In genomic region chr20:63619086-63619485, GRCh38 we compare ENCODE assay signal across 22 cellular contexts. TPM values are rescaled to one million over a fixed set of nuclear protein-coding genes. Genes with fewer than 3 reads are reported as not detected.
"Had no signal": no experiment of that assay in that cellular context is flagged by ENCODE, and none has a peak within 500 bp of the region (broad histone marks: within the 10 kb centered on the region; RNA-seq: fewer than 3 reads in every experiment).

No MANE protein-coding gene starts in this region.

- H3K27ac Mint-ChIP-seq: activated naive CD8-positive, alpha-beta T cell; activated T-helper 2 cell treated with anti-CD3 and anti-CD28 coated beads, Interferon-gamma antibody, Interleukin-2, Interleukin-4, amounts not matched to agents 10 μg/mL and 5 μg/mL and 100 μg/mL, durations not matched to agents 14 hours and 24 hours and 36 hours; endodermal cell; stimulated activated naive CD8-positive, alpha-beta T cell treated with anti-CD3 and anti-CD28 coated beads, Interleukin-15, amount 100 ng/mL, for 72 hours; T-helper 1 cell treated with Interleukin-12 subunit alpha and Interleukin-12 subunit beta and Interleukin-4 antibody, amounts not matched to agents 30 μg/mL and 1 μg/mL, for 36 hours had no signal

- H3K27me3 ChIP-seq: heart left ventricle, tibial nerve had no signal

- H3K27ac ChIP-seq: coronary artery, heart left ventricle, parathyroid adenoma, tibial nerve had no signal

- ATAC-seq: activated T-cell treated with anti-CD3 and anti-CD28 coated beads, Interleukin-2, amount 50 U/mL, for 4 hours; left colon; naive thymus-derived CD8-positive, alpha-beta T cell; stimulated activated naive CD8-positive, alpha-beta T cell treated with anti-CD3 and anti-CD28 coated beads, Interleukin-15, amount 100 ng/mL, for 72 hours had no signal

- H3K27me3 Mint-ChIP-seq: activated naive CD8-positive, alpha-beta T cell; naive thymus-derived CD8-positive, alpha-beta T cell; stimulated activated naive CD8-positive, alpha-beta T cell treated with anti-CD3 and anti-CD28 coated beads, Interleukin-15, amount 100 ng/mL, for 72 hours had no signal

- H3K9me3 Mint-ChIP-seq: activated T-cell treated with anti-CD3 and anti-CD28 coated beads, Interleukin-2, amount 50 U/mL, for 4 hours; activated T-helper 2 cell treated with anti-CD3 and anti-CD28 coated beads, Interferon-gamma antibody, Interleukin-2, Interleukin-4, amounts not matched to agents 10 μg/mL and 5 μg/mL and 100 μg/mL, durations not matched to agents 14 hours and 24 hours and 36 hours; naive thymus-derived CD8-positive, alpha-beta T cell; stimulated activated naive CD8-positive, alpha-beta T cell treated with anti-CD3 and anti-CD28 coated beads, Interleukin-15, amount 100 ng/mL, for 72 hours; T-helper 1 cell treated with Interleukin-12 subunit alpha and Interleukin-12 subunit beta and Interleukin-4 antibody, amounts not matched to agents 30 μg/mL and 1 μg/mL, for 36 hours had no signal

- H2AFZ ChIP-seq: parathyroid adenoma had no signal

- H3K4me3 Mint-ChIP-seq: activated naive CD8-positive, alpha-beta T cell; activated T-cell treated with anti-CD3 and anti-CD28 coated beads, Interleukin-2, amount 50 U/mL, for 4 hours; endodermal cell; naive thymus-derived CD8-positive, alpha-beta T cell; stimulated activated naive CD8-positive, alpha-beta T cell treated with anti-CD3 and anti-CD28 coated beads, Interleukin-15, amount 100 ng/mL, for 72 hours; T-helper 1 cell treated with Interleukin-12 subunit alpha and Interleukin-12 subunit beta and Interleukin-4 antibody, amounts not matched to agents 30 μg/mL and 1 μg/mL, for 36 hours had no signal

- H3K4me1 ChIP-seq: heart left ventricle, parathyroid adenoma had no signal

- H3K9ac ChIP-seq: parathyroid adenoma had no signal

- H3K9me3 ChIP-seq: heart left ventricle, tibial nerve had no signal

- DNase-seq: activated CD4-positive, alpha-beta T cell treated with anti-CD3 and anti-CD28 coated beads for 4 hours; activated CD4-positive, alpha-beta T cell treated with anti-CD3 and anti-CD28 coated beads, Interleukin-2, amount 50 U/mL, for 48 hours; activated CD4-positive, CD25-positive, alpha-beta regulatory T cell; activated CD8-positive, alpha-beta memory T cell treated with anti-CD3 and anti-CD28 coated beads, Interleukin-2, amount 50 U/mL, for 48 hours; activated naive CD4-positive, alpha-beta T cell; activated T-cell treated with anti-CD3 and anti-CD28 coated beads, Interleukin-2, amount 50 U/mL, for 4 hours; left colon; naive thymus-derived CD8-positive, alpha-beta T cell; nucleus accumbens; stimulated activated CD4-positive, alpha-beta T cell treated with anti-CD3 and anti-CD28 coated beads, Interleukin-12 subunit alpha, Interleukin-12 subunit beta, amount 100 ng/mL, for 4 hours; stimulated activated naive CD8-positive, alpha-beta T cell treated with anti-CD3 and anti-CD28 coated beads, Interleukin-15, amount 100 ng/mL, for 72 hours; T1000 had no signal

- FAIRE-seq: bronchial epithelial cell, islet of Langerhans had no signal

- H3K4me3 ChIP-seq: coronary artery, heart left ventricle, tibial nerve had no signal

RNA-seq across cellular contexts. Expression of gene STMN3, which starts 34.1 kb away (rescaled TPM):
- total RNA-seq: bronchial epithelial cell had no signal
